Comparison of ENCODE assay signal across 8 cellular contexts in the genomic region with DNA sequence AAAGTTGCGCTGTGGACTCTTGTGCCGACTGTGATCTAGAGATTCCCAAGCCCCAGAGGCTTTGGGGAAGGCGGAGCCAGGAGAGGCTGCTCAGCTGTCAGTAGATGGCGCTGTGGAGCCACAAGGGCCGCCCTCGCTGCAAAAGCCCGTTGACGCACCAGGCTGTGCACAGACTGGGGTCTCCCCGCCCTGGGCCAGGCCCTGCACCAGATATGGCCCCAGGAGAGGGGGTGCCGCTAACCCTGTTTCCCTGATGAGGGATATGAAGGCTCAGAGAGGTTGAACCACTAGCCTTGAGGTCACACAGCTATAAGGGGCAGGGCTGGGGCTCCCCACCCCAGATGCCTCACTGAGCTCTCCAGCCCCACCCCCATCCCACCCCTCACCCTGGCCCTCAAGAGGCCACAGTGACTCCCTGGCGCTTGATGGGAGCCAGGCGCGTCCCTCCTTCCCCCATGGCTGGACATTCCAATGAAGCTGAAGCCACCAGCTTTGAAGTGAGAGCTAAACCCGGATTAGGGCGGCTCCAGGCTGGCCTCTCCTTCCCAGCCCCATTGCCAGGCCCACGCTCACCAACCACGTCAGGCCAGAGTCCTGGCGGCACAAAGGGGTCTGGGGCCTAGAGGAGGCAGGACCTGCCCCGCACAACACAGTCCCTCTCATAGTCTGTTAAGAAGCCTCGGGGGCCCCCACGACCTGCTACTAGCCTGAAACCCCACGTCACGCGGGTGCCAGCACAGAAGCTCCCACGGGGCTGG. TPM values are rescaled to one million over a fixed set of nuclear protein-coding genes. Genes with fewer than 3 reads are reported as not detected.
DNase-seq lines count a peak whose midpoint lies in the region; ATAC-seq and TF ChIP-seq lines count a peak whose summit lies in the region.

No MANE protein-coding gene starts in this region.

- peak; percentile 26 to 58 (median 55) for DNase-seq in CD4-positive, CD25-positive, alpha-beta regulatory T cell
- DNase-seq in H9 = peak; percentile 93
- peak; percentile 59 to 87 for DNase-seq in NCI-H526 (lab: John Stamatoyannopoulos, UW)
- DNase-seq in activated CD4-positive, alpha-beta T cell treated with anti-CD3 and anti-CD28 coated beads, Interleukin-2, amount 50 U/mL, for 4 hours = peak; percentile 56 to 59
- DNase-seq in ecto neural progenitor cell (ENCODE audit: low spot score) = peak; percentile 94
- DNase-seq in medulla oblongata (ENCODE audit: extremely low spot score) = peak; percentile 71
- peak; percentile 25 for DNase-seq in stimulated activated CD8-positive, alpha-beta memory T cell treated with anti-CD3 and anti-CD28 coated beads, Interleukin-12 subunit alpha, Interleukin-12 subunit beta, amount 100 ng/mL, for 4 hours (ENCODE audit: low read depth)

- no CpG with 5 or more reads among the region's 25 CpGs for WGBS in H9 (ENCODE audit: extremely low coverage, insufficient read length, low lambda C conversion rate)

- H3K9ac ChIP-seq in H9 (ENCODE audit: extremely low read depth, insufficient read length, low read length) = no peak overlapping the region

- peak overlapping the region; percentile 13 for H3K18ac ChIP-seq in H9 (ENCODE audit: insufficient read length, low read depth, low read length)

- no peak overlapping the region for H4K5ac ChIP-seq in H9 (ENCODE audit: insufficient read length, low read depth, low read length)

- no peak overlapping the region for H2BK5ac ChIP-seq in H9 (ENCODE audit: insufficient read length, low read length)

- H2AK5ac ChIP-seq in H9 (ENCODE audit: insufficient read length, low read length) = no peak overlapping the region

- H2AFZ ChIP-seq in H9 (ENCODE audit: low read length) = no peak overlapping the region

- no peak overlapping the region; the same call in 1 of the 2 replicates for H3K14ac ChIP-seq in H9 (ENCODE audit: insufficient read depth, low read length)

- H3K4me2 ChIP-seq in H9 (ENCODE audit: insufficient read depth, insufficient read length, low read length) = no peak overlapping the region

- no peaks in the 10 kb centered on the region for H3K23me2 ChIP-seq in H9 (ENCODE audit: insufficient read length, low read depth, low read length, poor library complexity, severe bottlenecking)

- H3T11ph ChIP-seq in H9 (ENCODE audit: low read length) = no peak overlapping the region

- H3K4ac ChIP-seq in H9 (ENCODE audit: low read depth, low read length) = no peak overlapping the region

- no peak overlapping the region for H3K27ac ChIP-seq in CD4-positive, CD25-positive, alpha-beta regulatory T cell (ENCODE audit: insufficient read depth, low read length, poor library complexity, severe bottlenecking)
- H3K27ac ChIP-seq in H9 (ENCODE audit: insufficient read length, low read depth, low read length) = no peak overlapping the region

- no peak overlapping the region for H2BK12ac ChIP-seq in H9 (ENCODE audit: insufficient read length, low read depth, low read length)

- no peaks in the 10 kb centered on the region for H3K9me3 Mint-ChIP-seq in CD4-positive, CD25-positive, alpha-beta regulatory T cell
- H3K9me3 Mint-ChIP-seq in H9 = no peaks in the 10 kb centered on the region

- no peak overlapping the region for H2BK20ac ChIP-seq in H9 (ENCODE audit: low read depth, low read length, poor library complexity, severe bottlenecking)

- no peak overlapping the region for H3K27ac Mint-ChIP-seq in CD4-positive, CD25-positive, alpha-beta regulatory T cell
- H3K27ac Mint-ChIP-seq in H9 = peak overlapping the region in 1 of 3 experiments; percentile 31; a peak in 2 of 7 replicates

- ATAC-seq in CD4-positive, CD25-positive, alpha-beta regulatory T cell (ENCODE audit: low read depth in 2 of 2) = peak in 1 of 2 donors; percentile 56
- no peak for ATAC-seq in HG03378 (IDR thresholded peaks at IDR 0.05; ENCODE audit: unreplicated experiment)

- no peaks in the 10 kb centered on the region for H3K27me3 ChIP-seq in CD4-positive, CD25-positive, alpha-beta regulatory T cell (ENCODE audit: control insufficient read depth, insufficient read depth, low read length)
- H3K27me3 ChIP-seq in H9 (ENCODE audit: insufficient read depth, low read length) = no peaks in the 10 kb centered on the region

- no peaks in the 10 kb centered on the region for H3K4me1 Mint-ChIP-seq in CD4-positive, CD25-positive, alpha-beta regulatory T cell
- peaks cover 4 to 9% of the 10 kb centered on the region in 2 experiments; a peak in 2 of 4 replicates for H3K4me1 Mint-ChIP-seq in H9

- no peaks in the 10 kb centered on the region for H3K9me3 ChIP-seq in CD4-positive, CD25-positive, alpha-beta regulatory T cell (ENCODE audit: control insufficient read depth in 2 of 2, low read length in 2 of 2)
- H3K9me3 ChIP-seq in H9 (ENCODE audit: control insufficient read depth, low read depth, low read length) = no peaks in the 10 kb centered on the region

- no peaks in the 10 kb centered on the region for H3K79me2 ChIP-seq in H9 (ENCODE audit: insufficient read depth, low read length)

- H3K27me3 Mint-ChIP-seq in CD4-positive, CD25-positive, alpha-beta regulatory T cell = no peaks in the 10 kb centered on the region
- peaks cover 13% of the 10 kb centered on the region for H3K27me3 Mint-ChIP-seq in H9 (ENCODE audit: low read depth)

- no peaks in the 10 kb centered on the region for H4K20me1 ChIP-seq in H9 (ENCODE audit: control insufficient read depth, insufficient read depth, insufficient read length)

- no peak overlapping the region for H4K8ac ChIP-seq in H9 (replicated peaks; ENCODE audit: insufficient read length, low read depth, low read length)

- no peaks in the 10 kb centered on the region for H3K79me1 ChIP-seq in H9 (ENCODE audit: insufficient read depth, low read depth, low read length, poor library complexity, severe bottlenecking)

- H2BK120ac ChIP-seq in H9 (ENCODE audit: low read depth, low read length, poor library complexity, severe bottlenecking) = no peak overlapping the region

- H3K23ac ChIP-seq in H9 (ENCODE audit: insufficient read length, low read depth, low read length) = no peak overlapping the region

- H3K36me3 ChIP-seq in CD4-positive, CD25-positive, alpha-beta regulatory T cell (ENCODE audit: control insufficient read depth, insufficient read depth, low read length) = no peaks in the 10 kb centered on the region

- H3K56ac ChIP-seq in H9 (ENCODE audit: insufficient read length, low read depth, low read length) = no peak overlapping the region

- TF ChIP-seq CTCF in H9 (conservative IDR thresholded peaks at IDR 0.05) = peak; percentile 99

- no peak overlapping the region for H3K4me3 Mint-ChIP-seq in CD4-positive, CD25-positive, alpha-beta regulatory T cell
- H3K4me3 Mint-ChIP-seq in H9 = peak overlapping the region in 1 of 2 experiments; percentile 23; a peak in 1 of 5 replicates

- no peak overlapping the region for H2BK15ac ChIP-seq in H9 (ENCODE audit: low read depth, low read length)

- no peak overlapping the region for H4K91ac ChIP-seq in H9 (ENCODE audit: insufficient read length, low read depth, low read length)

- H3K36me3 Mint-ChIP-seq in CD4-positive, CD25-positive, alpha-beta regulatory T cell = no peaks in the 10 kb centered on the region
- H3K36me3 Mint-ChIP-seq in H9 (ENCODE audit: insufficient read depth in 1 of 3, low read depth in 3 of 3) = no peaks in the 10 kb centered on the region

- no peak overlapping the region for H3K4me3 ChIP-seq in CD4-positive, CD25-positive, alpha-beta regulatory T cell (ENCODE audit: low read depth, low read length)

- H3K4me1 ChIP-seq in CD4-positive, CD25-positive, alpha-beta regulatory T cell (ENCODE audit: control insufficient read depth, insufficient read depth, low read length, poor library complexity, severe bottlenecking) = peaks cover 4% of the 10 kb centered on the region
- no peaks in the 10 kb centered on the region for H3K4me1 ChIP-seq in H9 (ENCODE audit: insufficient read depth, low read length)

RNA-seq across cellular contexts. Expression of a gene that starts 26.4 kb away (rescaled TPM):
- not detected for total RNA-seq in CD4-positive, CD25-positive, alpha-beta regulatory T cell
- not detected for polyA plus RNA-seq in CD4-positive, CD25-positive, alpha-beta regulatory T cell
- total RNA-seq in H9 (2021) = 0.50 TPM in 1 of 2 replicates, not detected in the other

Comparison
In these comparisons a context has a peak if more than half of its experiments do, and no peak if none do; other contexts are left out.
1. DNase-seq: peak in every context shown above with its lines; median percentile 94 in ecto neural progenitor cell; 93 in H9; 73 in NCI-H526; 71 in medulla oblongata; 58 in activated CD4-positive, alpha-beta T cell treated with anti-CD3 and anti-CD28 coated beads, Interleukin-2, amount 50 U/mL, for 4 hours; 55 in CD4-positive, CD25-positive, alpha-beta regulatory T cell; 25 in stimulated activated CD8-positive, alpha-beta memory T cell treated with anti-CD3 and anti-CD28 coated beads, Interleukin-12 subunit alpha, Interleukin-12 subunit beta, amount 100 ng/mL, for 4 hours.